ENCODE assay signal across 21 cellular contexts in the genomic region with DNA sequence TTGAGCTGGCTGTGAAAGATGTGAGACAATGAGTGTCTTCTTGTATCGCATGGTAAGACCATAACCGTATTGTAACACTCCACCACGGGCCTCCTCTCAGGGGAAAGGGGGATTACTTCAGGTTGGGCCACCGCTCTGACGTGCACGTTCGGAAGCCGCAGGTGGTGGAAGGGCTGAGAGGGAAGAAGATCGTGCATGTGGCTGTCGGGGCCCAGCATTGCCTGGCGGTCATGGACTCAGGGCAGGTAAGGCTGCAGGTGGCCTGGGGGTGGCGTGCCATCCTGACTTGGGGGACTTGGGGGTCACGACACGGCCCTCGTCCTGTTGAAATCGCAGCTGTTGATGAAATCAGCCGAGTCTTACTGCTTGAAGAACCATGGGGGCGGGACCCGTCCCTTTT.
DNase-seq lines count a peak whose midpoint lies in the region; ATAC-seq and TF ChIP-seq lines count a peak whose summit lies in the region.
"Had no signal": no experiment of that assay in that cellular context is flagged by ENCODE, and none has a peak within 500 bp of the region (broad histone marks: within the 10 kb centered on the region; RNA-seq: fewer than 3 reads in every experiment).

No MANE protein-coding gene starts in this region.

- H3K4me3 ChIP-seq in right atrium auricular region = no peak overlapping the region
- no peak overlapping the region for H3K4me3 ChIP-seq in heart right ventricle
- no peak overlapping the region for H3K4me3 ChIP-seq in endodermal cell (ENCODE audit: low read length)
- H3K4me3 ChIP-seq: BLaER1, PC-9 had no signal

- peak overlapping the region; percentile 32 for H3K4me3 Mint-ChIP-seq in endodermal cell
- H3K4me3 Mint-ChIP-seq in stimulated activated memory B cell treated with anti-CD40 and anti-IgM and Interleukin-4, amounts not matched to agents 10 μg/mL and 1 μg/mL and 100 μg/mL, for 72 hours = peak overlapping the region; percentile 61

- 85 to 86% methylated on average over 19 of the region's 19 CpGs for WGBS in heart right ventricle, 2 donors
- 90 to 95% methylated on average over 10 to 19 of the region's 19 CpGs for WGBS in endodermal cell (ENCODE audit: insufficient coverage in 1 of 2, insufficient read length in 1 of 2), 2 experiments

- no peaks in the 10 kb centered on the region for H3K9me3 Mint-ChIP-seq in endodermal cell
- H3K9me3 Mint-ChIP-seq in stimulated activated memory B cell treated with anti-CD40 and anti-IgM and Interleukin-4, amounts not matched to agents 10 μg/mL and 1 μg/mL and 100 μg/mL, for 72 hours = peaks cover 3% of the 10 kb centered on the region
- H3K9me3 Mint-ChIP-seq: CD4-positive, alpha-beta memory T cell had no signal

- H3K27me3 Mint-ChIP-seq in endodermal cell (ENCODE audit: insufficient read depth) = no peaks in the 10 kb centered on the region
- no peaks in the 10 kb centered on the region for H3K27me3 Mint-ChIP-seq in stimulated activated memory B cell treated with anti-CD40 and anti-IgM and Interleukin-4, amounts not matched to agents 10 μg/mL and 1 μg/mL and 100 μg/mL, for 72 hours
- H3K27me3 Mint-ChIP-seq: CD4-positive, alpha-beta memory T cell; IgD-negative memory B cell had no signal

- intact Hi-C loops in heart right ventricle (cut with DNase I) = no loop called here

- TF ChIP-seq CTCF in right atrium auricular region (IDR thresholded peaks at IDR 0.05) (no peak), heart right ventricle (IDR thresholded peaks at IDR 0.05) (no peak), endodermal cell (conservative IDR thresholded peaks at IDR 0.05) (no peak)

- H3K36me3 ChIP-seq in right atrium auricular region (no peaks in the 10 kb centered on the region), heart right ventricle (no peaks in the 10 kb centered on the region), ES-I3 (ENCODE audit: insufficient read depth, low read length) (no peaks in the 10 kb centered on the region), endodermal cell (ENCODE audit: control insufficient read depth, insufficient read depth, low read length) (no peaks in the 10 kb centered on the region)
- H3K36me3 ChIP-seq: BLaER1 had no signal

- H3K4me1 Mint-ChIP-seq in endodermal cell = no peaks in the 10 kb centered on the region
- H3K4me1 Mint-ChIP-seq in stimulated activated memory B cell treated with anti-CD40 and anti-IgM and Interleukin-4, amounts not matched to agents 10 μg/mL and 1 μg/mL and 100 μg/mL, for 72 hours = peaks cover 5% of the 10 kb centered on the region

- H3K9me3 ChIP-seq in right atrium auricular region (no peaks in the 10 kb centered on the region), heart right ventricle (no peaks in the 10 kb centered on the region), ES-I3 (ENCODE audit: control insufficient read depth, insufficient read depth, low read length) (no peaks in the 10 kb centered on the region), endodermal cell (ENCODE audit: control insufficient read depth, low read length) (no peaks in the 10 kb centered on the region)
- H3K9me3 ChIP-seq: BLaER1 had no signal

- H3K36me3 Mint-ChIP-seq in endodermal cell (ENCODE audit: low read depth) = no peaks in the 10 kb centered on the region
- H3K36me3 Mint-ChIP-seq in stimulated activated memory B cell treated with anti-CD40 and anti-IgM and Interleukin-4, amounts not matched to agents 10 μg/mL and 1 μg/mL and 100 μg/mL, for 72 hours = no peaks in the 10 kb centered on the region
- H3K36me3 Mint-ChIP-seq: CD4-positive, alpha-beta memory T cell; IgD-negative memory B cell had no signal

- H3K9ac ChIP-seq in ES-I3 (ENCODE audit: low read depth, low read length) (peak overlapping the region; percentile 28; the same call in 1 of the 2 replicates), endodermal cell (ENCODE audit: extremely low read depth, low read length, poor library complexity, severe bottlenecking) (no peak overlapping the region)
- H3K9ac ChIP-seq: BLaER1 had no signal

- DNase-seq in right atrium auricular region (ENCODE audit: low spot score) (peak; percentile 54), heart right ventricle (no peak), endodermal cell (no peak), T-helper 1 cell (no peak)
- DNase-seq: Calu3; CD4-positive, alpha-beta memory T cell; DMS153; GF-D8; NCI-H1105; NCI-H2029 treated with DMSO at 0.1 percent for 48 hours; NCI-H226; NCI-H510A treated with DMSO at 0.1 percent for 48 hours; NCI-H748 treated with DMSO at 0.1 percent for 48 hours; PC-9; RPMI8226; SHP77 had no signal

- no peak for ATAC-seq in heart right ventricle
- no peak for ATAC-seq in stimulated activated memory B cell treated with anti-CD40 and anti-IgM and Interleukin-4, amounts not matched to agents 10 μg/mL and 1 μg/mL and 100 μg/mL, for 72 hours
- ATAC-seq in HG03354 (IDR thresholded peaks at IDR 0.05; ENCODE audit: poor library complexity, severe bottlenecking, unreplicated experiment) = no peak

- no peak overlapping the region for H3K27ac Mint-ChIP-seq in endodermal cell
- H3K27ac Mint-ChIP-seq in stimulated activated memory B cell treated with anti-CD40 and anti-IgM and Interleukin-4, amounts not matched to agents 10 μg/mL and 1 μg/mL and 100 μg/mL, for 72 hours = no peak overlapping the region
- H3K27ac Mint-ChIP-seq: CD4-positive, alpha-beta memory T cell; IgD-negative memory B cell had no signal

- H3K27ac ChIP-seq in right atrium auricular region (no peak overlapping the region), heart right ventricle (no peak overlapping the region), endodermal cell (ENCODE audit: low read depth, low read length) (no peak overlapping the region)
- H3K27ac ChIP-seq: BLaER1, PC-9 had no signal

- H3K4me1 ChIP-seq in right atrium auricular region = no peaks in the 10 kb centered on the region
- no peaks in the 10 kb centered on the region for H3K4me1 ChIP-seq in heart right ventricle
- no peaks in the 10 kb centered on the region for H3K4me1 ChIP-seq in ES-I3 (ENCODE audit: insufficient read depth, low read length)
- no peaks in the 10 kb centered on the region for H3K4me1 ChIP-seq in endodermal cell (ENCODE audit: control insufficient read depth, insufficient read depth, low read length)
- H3K4me1 ChIP-seq: BLaER1 had no signal

- H3K27me3 ChIP-seq in right atrium auricular region = no peaks in the 10 kb centered on the region
- peaks cover 0 to under 1% (median 0%) of the 10 kb centered on the region in 7 donors for H3K27me3 ChIP-seq in heart right ventricle
- H3K27me3 ChIP-seq in endodermal cell (ENCODE audit: control insufficient read depth, insufficient read depth, low read length, poor library complexity, severe bottlenecking) = no peaks in the 10 kb centered on the region
- H3K27me3 ChIP-seq: BLaER1 had no signal
